Comparison of ENCODE assay signal across 18 cellular contexts in genomic region chr1:100584761-100585745, GRCh38. TPM values are rescaled to one million over a fixed set of nuclear protein-coding genes. Genes with fewer than 3 reads are reported as not detected.
DNase-seq lines count a peak whose midpoint lies in the region; ATAC-seq and TF ChIP-seq lines count a peak whose summit lies in the region.
"Had no signal": no experiment of that assay in that cellular context is flagged by ENCODE, and none has a peak within 500 bp of the region (broad histone marks: within the 10 kb centered on the region; RNA-seq: fewer than 3 reads in every experiment).

No MANE protein-coding gene starts in this region.

- no peak overlapping the region for H2AFZ ChIP-seq in ACC112 (ENCODE audit: low read length, unreplicated experiment)

- TF ChIP-seq CTCF in liver (IDR thresholded peaks at IDR 0.05; ENCODE audit: low read depth, low read length, missing input control): no peak
- no peak for TF ChIP-seq CTCF in GM10266 (IDR thresholded peaks at IDR 0.05; ENCODE audit: control insufficient read depth, insufficient read depth, low read depth, missing control alignments)

- peak; percentile 56 for DNase-seq in HT1080 (ENCODE audit: low read depth)
- peak; percentile 72 for DNase-seq in brain pericyte (ENCODE audit: low read depth, low spot score)
- DNase-seq in T-helper 17 cell: no peak
- DNase-seq in GM10266 (ENCODE audit: extremely low spot score): no peak
- no peak for DNase-seq in superior temporal gyrus (ENCODE audit: extremely low spot score)
- DNase-seq: activated CD8-positive, alpha-beta memory T cell treated with anti-CD3 and anti-CD28 coated beads, Interleukin-2, amount 50 U/mL, for 48 hours; KG1; mucosa of descending colon; NCI-H2081; stimulated activated CD4-positive, alpha-beta T cell treated with anti-CD3 and anti-CD28 coated beads, Interleukin-2, amount 100 ng/mL, for 24 hours; upper lobe of right lung had no signal

- peak overlapping the region; percentile 67 for H3K27ac ChIP-seq in ACC112 (ENCODE audit: low read depth, low read length)
- H3K27ac ChIP-seq in liver (ENCODE audit: low read depth in 1 of 2, low read length in 2 of 2): peak overlapping the region in 1 of 2 donors; percentile 8
- H3K27ac ChIP-seq: coronary artery, upper lobe of right lung had no signal

- no peak overlapping the region for H3K27ac Mint-ChIP-seq in T-helper 17 cell
- H3K27ac Mint-ChIP-seq: activated naive CD8-positive, alpha-beta T cell; progenitor cell of endocrine pancreas; WTC11 had no signal

- no peak overlapping the region for H3K9ac ChIP-seq in liver (ENCODE audit: low read depth in 1 of 2, low read length in 2 of 2)

- ATAC-seq in T-helper 17 cell (no peak), HG02798 (IDR thresholded peaks at IDR 0.05; ENCODE audit: poor library complexity, unreplicated experiment) (no peak)
- ATAC-seq: mucosa of descending colon, upper lobe of right lung, WTC11 had no signal

- peaks cover 3% of the 10 kb centered on the region for H3K36me3 Mint-ChIP-seq in T-helper 17 cell (ENCODE audit: low read depth)
- H3K36me3 Mint-ChIP-seq: activated naive CD8-positive, alpha-beta T cell; WTC11 had no signal

- H3K36me3 ChIP-seq in ACC112 (ENCODE audit: insufficient read depth, low read length): no peaks in the 10 kb centered on the region
- H3K36me3 ChIP-seq in liver (ENCODE audit: control insufficient read depth in 4 of 4, insufficient read depth in 3 of 4, low read depth in 1 of 4, low read length in 3 of 4): no peaks in the 10 kb centered on the region
- H3K36me3 ChIP-seq: upper lobe of right lung had no signal

- H3K4me3 ChIP-seq in ACC112 (ENCODE audit: low read depth, low read length) (no peak overlapping the region), liver (ENCODE audit: low read depth in 1 of 3, low read length in 3 of 3) (no peak overlapping the region)
- H3K4me3 ChIP-seq: coronary artery, mucosa of descending colon, upper lobe of right lung had no signal

- H3K79me2 ChIP-seq in ACC112 (ENCODE audit: control insufficient read depth, insufficient read depth, low read length, unreplicated experiment): no peaks in the 10 kb centered on the region

- no peaks in the 10 kb centered on the region for H3K27me3 ChIP-seq in ACC112 (ENCODE audit: insufficient read depth, low read length)
- H3K27me3 ChIP-seq in liver (ENCODE audit: control insufficient read depth in 4 of 4, insufficient read depth in 4 of 4, low read length in 3 of 4): no peaks in the 10 kb centered on the region
- H3K27me3 ChIP-seq: upper lobe of right lung had no signal

- TF ChIP-seq RAD21 in liver (IDR thresholded peaks at IDR 0.05): no peak

- peaks cover 4% of the 10 kb centered on the region for H3K4me1 Mint-ChIP-seq in T-helper 17 cell
- H3K4me1 Mint-ChIP-seq: WTC11 had no signal

- H3K9me3 ChIP-seq in liver (ENCODE audit: control insufficient read depth in 4 of 4, low read length in 3 of 4) (no peaks in the 10 kb centered on the region), T-helper 17 cell (ENCODE audit: control insufficient read depth, low read length, poor library complexity, severe bottlenecking) (no peaks in the 10 kb centered on the region)
- H3K9me3 ChIP-seq: mucosa of descending colon, upper lobe of right lung had no signal

- WGBS in liver: 65% methylated on average over 2 of the region's 2 CpGs

- H3K4me1 ChIP-seq in ACC112 (ENCODE audit: control insufficient read depth, insufficient read depth, low read length, unreplicated experiment): peaks cover 23% of the 10 kb centered on the region
- H3K4me1 ChIP-seq in liver (ENCODE audit: control insufficient read depth in 4 of 4, insufficient read depth in 4 of 4, low read length in 3 of 4): peaks cover 4 to 29% (median 22%) of the 10 kb centered on the region in 4 donors
- H3K4me1 ChIP-seq: upper lobe of right lung had no signal

- no peaks in the 10 kb centered on the region for H3K27me3 Mint-ChIP-seq in T-helper 17 cell
- H3K27me3 Mint-ChIP-seq: progenitor cell of endocrine pancreas had no signal

- no peak overlapping the region for H3K4me3 Mint-ChIP-seq in T-helper 17 cell
- H3K4me3 Mint-ChIP-seq: activated naive CD8-positive, alpha-beta T cell; WTC11 had no signal

TF ChIP-seq in liver, 16 proteins besides CTCF, POLR2A, EP300 and RAD21:
- TF ChIP-seq JUND (IDR thresholded peaks at IDR 0.05) (peak; percentile 79 to 80), SP1 (IDR thresholded peaks at IDR 0.05) (peak; percentile 9), HNF4A (conservative IDR thresholded peaks at IDR 0.05) (peak; percentile 68 to 76), YY1 (IDR thresholded peaks at IDR 0.05) (peak; percentile 22), RXRA (IDR thresholded peaks at IDR 0.05) (peak; percentile 53 to 74), FOXA1 (IDR thresholded peaks at IDR 0.05) (no peak), GABPA (IDR thresholded peaks at IDR 0.05 in 1 of 2, conservative IDR thresholded peaks at IDR 0.05 in 1 of 2) (no peak), FOXA2 (IDR thresholded peaks at IDR 0.05) (no peak)

RNA-seq across cellular contexts. Expression of gene GPR88, which starts 47.1 kb away (rescaled TPM):
- 0.11 TPM in 1 of 2 replicates, not detected in the other for total RNA-seq in HT1080 (2014; rRNA removed; shearing (Covaris generic))
- 0.07 and 0.19 TPM in 2 replicates for polyA plus RNA-seq in HT1080 (2015; cell fraction: cytosol; rRNA removed)
- polyA plus RNA-seq in HT1080 (2015; cell fraction: nucleus; rRNA removed): 0.09 and 0.11 TPM in 2 replicates
- total RNA-seq in liver (1 to 10 TPM in 1 of 2 donors, under 1 TPM in 1; 0.75 to 1.7 TPM), T-helper 17 cell (under 1 TPM in 1 of 2 donors, not detected in 1; 0.21 TPM)
- 1 to 10 TPM in 1 of 2 donors, under 1 TPM in 1; 0.96 to 3.9 TPM for polyA plus RNA-seq in liver
- total RNA-seq: progenitor cell of endocrine pancreas, upper lobe of right lung, WTC11 had no signal

Comparison
In these comparisons a context has a peak if more than half of its experiments do, and no peak if none do; other contexts are left out.
1. DNase-seq: peak in HT1080 (single experiment) and brain pericyte (single experiment); none in T-helper 17 cell (0 of 3), GM10266 (single experiment) and superior temporal gyrus (single experiment).